ENCODE assay signal across 7 cellular contexts in the genomic region with DNA sequence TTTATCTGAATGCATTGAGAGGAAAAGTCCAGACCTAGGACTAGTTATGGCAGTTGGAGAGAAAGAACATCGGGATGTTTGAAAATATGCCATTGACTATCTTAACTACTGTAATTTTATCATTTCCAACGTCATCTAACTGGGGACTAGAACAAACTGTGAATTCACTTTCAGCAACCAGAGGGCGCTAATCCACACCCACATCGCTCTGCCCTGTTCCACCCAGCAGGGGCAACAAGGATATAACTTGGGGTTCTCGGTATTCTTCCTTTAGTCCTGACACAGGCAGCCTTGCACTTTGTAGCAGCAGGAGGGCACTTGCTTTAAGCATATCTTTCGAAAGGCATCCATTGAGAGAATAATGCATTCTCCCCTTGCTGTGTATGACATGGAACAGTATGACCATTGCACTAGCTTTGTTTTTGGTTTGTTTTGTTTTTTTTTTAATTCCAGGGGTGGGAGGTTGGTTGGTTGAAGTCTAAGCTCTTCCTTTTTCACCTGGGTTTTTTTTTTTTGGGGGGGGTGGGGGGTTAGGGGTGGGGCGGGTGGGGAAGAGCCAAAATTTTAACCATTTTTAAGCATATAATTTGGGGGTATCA. TPM values are rescaled to one million over a fixed set of nuclear protein-coding genes. Genes with fewer than 3 reads are reported as not detected.
A peak's percentile ranks its signal among the peaks of the same experiment; 100 is the strongest.
DNase-seq lines count a peak whose midpoint lies in the region; ATAC-seq, FAIRE-seq and TF ChIP-seq lines count a peak whose summit lies in the region.

No MANE protein-coding gene starts in this region.

- peak; percentile 92 for FAIRE-seq in GM12892 (lab: Jason Lieb, UNC)

- TF ChIP-seq POLR2A in GM12892 (IDR thresholded peaks at IDR 0.05; ENCODE audit: low read depth, low read length) = no peak

- in situ Hi-C loops in mammary epithelial cell (cut with MboI; ENCODE audit: low sequenced_read_pairs in 2 of 2) = loop anchor here (10.0 kb wide), 2 partner anchors 171 to 271 kb away; no protein-coding TSS in a partner anchor

- dilution Hi-C loops in mammary epithelial cell (cut with HindIII; ENCODE audit: low sequenced_read_pairs) = loop anchor here (25.0 kb wide), 1 partner anchor 259 kb away; a partner anchor contains a TSS

- DNase-seq in GM12892 (ENCODE audit: insufficient read length) (peak; percentile 53), NCI-H2171 (lab: John Stamatoyannopoulos, UW) (peak; percentile 26), mammary epithelial cell (peak; percentile 58), kidney glomerular epithelial cell (lab: John Stamatoyannopoulos, UW) (peak; percentile 37)
- peak; percentile 16 to 50 (median 37) for DNase-seq in stimulated activated CD4-positive, alpha-beta T cell treated with anti-CD3 and anti-CD28 coated beads, TNF-alpha, amount 100 ng/mL, for 24 hours (ENCODE audit: low read depth in 3 of 3)

- no peak overlapping the region for H2AFZ ChIP-seq in mammary epithelial cell (ENCODE audit: low read depth, low read length)

- no peaks in the 10 kb centered on the region for H3K27me3 ChIP-seq in mammary epithelial cell (ENCODE audit: insufficient read depth, low read length)

- ATAC-seq in HG02870 (IDR thresholded peaks at IDR 0.05; ENCODE audit: unreplicated experiment) = peak; percentile 68

- H3K9me3 ChIP-seq in mammary epithelial cell (replicated peaks; ENCODE audit: insufficient read depth, low read length) = no peaks in the 10 kb centered on the region

- TF ChIP-seq CTCF in VCaP (conservative IDR thresholded peaks at IDR 0.05) (peak; percentile 79), mammary epithelial cell (conservative IDR thresholded peaks at IDR 0.05 in 1 of 2, IDR thresholded peaks at IDR 0.05 in 1 of 2; ENCODE audit: extremely low read depth in 1 of 2, insufficient read depth in 1 of 2, low read depth in 1 of 2, low read length in 2 of 2) (peak; percentile 90 to 95)

- H3K4me1 ChIP-seq in mammary epithelial cell (ENCODE audit: insufficient read depth, low read length) = no peaks in the 10 kb centered on the region

- peaks cover 6% of the 10 kb centered on the region for H3K36me3 ChIP-seq in mammary epithelial cell (ENCODE audit: insufficient read depth, low read length)

- CTCF ChIA-PET in mammary epithelial cell (lab: Charles Lee; ENCODE audit: low non-redundant PET) = interaction anchor here (0.6 to 1.1 kb wide), 5 partner anchors 19 to 269 kb away, joined by 3 to 12 read pairs (median 7); no protein-coding TSS in a partner anchor

- no peak overlapping the region for H3K27ac ChIP-seq in VCaP
- H3K27ac ChIP-seq in mammary epithelial cell (ENCODE audit: insufficient read depth, low read depth, low read length) = no peak overlapping the region

- peaks cover 41% of the 10 kb centered on the region for H3K79me2 ChIP-seq in mammary epithelial cell (ENCODE audit: insufficient read depth, low read length)

- H3K4me2 ChIP-seq in mammary epithelial cell (ENCODE audit: insufficient read depth, low read depth, low read length) = no peak overlapping the region

- no peak overlapping the region for H3K9ac ChIP-seq in mammary epithelial cell (ENCODE audit: insufficient read depth, low read length)

- intact Hi-C loops in mammary epithelial cell (cut with micrococcal nuclease) = loop anchor here (1.0 to 5.0 kb wide), 5 partner anchors 31 to 270 kb away; no protein-coding TSS in a partner anchor

- no peak overlapping the region for H3K4me3 ChIP-seq in mammary epithelial cell (replicated peaks in 1 of 3; ENCODE audit: insufficient read depth in 1 of 3, low read depth in 2 of 3, low read length in 3 of 3)

- no peaks in the 10 kb centered on the region for H4K20me1 ChIP-seq in mammary epithelial cell (ENCODE audit: insufficient read depth, low read length)

- WGBS in mammary epithelial cell (ENCODE audit: low coverage, missing lambda C conversion rate) = 40% methylated on average over 6 of the region's 7 CpGs

- no TSS peak for BruUV-seq in mammary epithelial cell (replicated peaks; lab: Mats Ljungman, UMichigan)

RNA-seq across cellular contexts. Expression of a gene that starts 31.5 kb away (rescaled TPM):
- polyA plus RNA-seq in GM12892 (2012; ENCODE audit: missing spikeins) = 15.3 TPM
- 10 to 100 TPM; 22.3 to 46.0 TPM for total RNA-seq in mammary epithelial cell
- polyA plus RNA-seq in mammary epithelial cell = 10.9 TPM
- polyA minus RNA-seq in mammary epithelial cell = 21.2 TPM
